ENCODE assay signal across 18 cellular contexts in genomic region chr3:49914906-49915305, GRCh38. TPM values are rescaled to one million over a fixed set of nuclear protein-coding genes. Genes with fewer than 3 reads are reported as not detected.
"Had no signal": no experiment of that assay in that cellular context is flagged by ENCODE, and none has a peak within 500 bp of the region (broad histone marks: within the 10 kb centered on the region; RNA-seq: fewer than 3 reads in every experiment).

No MANE protein-coding gene starts in this region.

- H3K4me1 ChIP-seq: gastroesophageal sphincter, psoas muscle had no signal

- DNase-seq: activated B cell treated with CpG ODN at 0.5 μM for 24 hours; activated CD4-positive, alpha-beta T cell treated with anti-CD3 and anti-CD28 coated beads for 48 hours; activated CD8-positive, alpha-beta memory T cell treated with anti-CD3 and anti-CD28 coated beads, Interleukin-2, amount 50 U/mL, for 48 hours; activated naive CD8-positive, alpha-beta T cell treated with anti-CD3 and anti-CD28 coated beads for 36 hours; brain microvascular endothelial cell; effector CD8-positive, alpha-beta T cell; nephron progenitor cell; psoas muscle; spleen; stimulated activated naive CD8-positive, alpha-beta T cell treated with anti-CD3 and anti-CD28 coated beads, Interleukin-15, amount 100 ng/mL, for 72 hours; T-helper 17 cell; upper lobe of left lung had no signal

- H3K4me3 ChIP-seq: gastroesophageal sphincter, psoas muscle, spleen, upper lobe of left lung had no signal

- H3K27me3 ChIP-seq: brain microvascular endothelial cell, gastroesophageal sphincter, spleen, upper lobe of left lung had no signal

- H3K9me3 Mint-ChIP-seq: activated B cell treated with CpG ODN at 0.5 μM for 24 hours; activated naive CD8-positive, alpha-beta T cell treated with anti-CD3 and anti-CD28 coated beads for 36 hours; nephron progenitor cell; stimulated activated naive CD8-positive, alpha-beta T cell treated with anti-CD3 and anti-CD28 coated beads, Interleukin-15, amount 100 ng/mL, for 72 hours had no signal

- H3K27me3 Mint-ChIP-seq: activated B cell treated with CpG ODN at 0.5 μM for 24 hours; activated naive CD8-positive, alpha-beta T cell treated with anti-CD3 and anti-CD28 coated beads for 36 hours; stimulated activated naive CD8-positive, alpha-beta T cell treated with anti-CD3 and anti-CD28 coated beads, Interleukin-15, amount 100 ng/mL, for 72 hours; T-helper 17 cell had no signal

- ATAC-seq: gastroesophageal sphincter; psoas muscle; sciatic nerve; stimulated activated naive CD8-positive, alpha-beta T cell treated with anti-CD3 and anti-CD28 coated beads, Interleukin-15, amount 100 ng/mL, for 72 hours; T-helper 17 cell had no signal

- H3K27ac Mint-ChIP-seq: activated B cell treated with CpG ODN at 0.5 μM for 24 hours; activated naive CD8-positive, alpha-beta T cell treated with anti-CD3 and anti-CD28 coated beads for 36 hours; nephron progenitor cell; T-helper 17 cell had no signal

- H3K4me3 Mint-ChIP-seq: activated B cell treated with CpG ODN at 0.5 μM for 24 hours; activated naive CD8-positive, alpha-beta T cell treated with anti-CD3 and anti-CD28 coated beads for 36 hours; nephron progenitor cell; stimulated activated naive CD8-positive, alpha-beta T cell treated with anti-CD3 and anti-CD28 coated beads, Interleukin-15, amount 100 ng/mL, for 72 hours; T-helper 17 cell had no signal

- H3K4me1 Mint-ChIP-seq: activated B cell treated with CpG ODN at 0.5 μM for 24 hours; activated naive CD8-positive, alpha-beta T cell treated with anti-CD3 and anti-CD28 coated beads for 36 hours had no signal

- H3K27ac ChIP-seq: brain microvascular endothelial cell, epithelial cell of prostate, gastroesophageal sphincter, psoas muscle, spleen, upper lobe of left lung had no signal

- H3K9me3 ChIP-seq: gastroesophageal sphincter, psoas muscle, spleen, upper lobe of left lung had no signal

RNA-seq across cellular contexts. Expression of gene CAMKV, which starts 45.2 kb away (rescaled TPM):
- total RNA-seq: activated B cell treated with CpG ODN at 0.5 μM for 24 hours, gastroesophageal sphincter, liver, mesenteric fat pad, osteoblast, psoas muscle, sciatic nerve, spleen had no signal
- polyA plus RNA-seq: liver, spleen had no signal
